ENCODE assay signal across 9 cellular contexts in the genomic region with DNA sequence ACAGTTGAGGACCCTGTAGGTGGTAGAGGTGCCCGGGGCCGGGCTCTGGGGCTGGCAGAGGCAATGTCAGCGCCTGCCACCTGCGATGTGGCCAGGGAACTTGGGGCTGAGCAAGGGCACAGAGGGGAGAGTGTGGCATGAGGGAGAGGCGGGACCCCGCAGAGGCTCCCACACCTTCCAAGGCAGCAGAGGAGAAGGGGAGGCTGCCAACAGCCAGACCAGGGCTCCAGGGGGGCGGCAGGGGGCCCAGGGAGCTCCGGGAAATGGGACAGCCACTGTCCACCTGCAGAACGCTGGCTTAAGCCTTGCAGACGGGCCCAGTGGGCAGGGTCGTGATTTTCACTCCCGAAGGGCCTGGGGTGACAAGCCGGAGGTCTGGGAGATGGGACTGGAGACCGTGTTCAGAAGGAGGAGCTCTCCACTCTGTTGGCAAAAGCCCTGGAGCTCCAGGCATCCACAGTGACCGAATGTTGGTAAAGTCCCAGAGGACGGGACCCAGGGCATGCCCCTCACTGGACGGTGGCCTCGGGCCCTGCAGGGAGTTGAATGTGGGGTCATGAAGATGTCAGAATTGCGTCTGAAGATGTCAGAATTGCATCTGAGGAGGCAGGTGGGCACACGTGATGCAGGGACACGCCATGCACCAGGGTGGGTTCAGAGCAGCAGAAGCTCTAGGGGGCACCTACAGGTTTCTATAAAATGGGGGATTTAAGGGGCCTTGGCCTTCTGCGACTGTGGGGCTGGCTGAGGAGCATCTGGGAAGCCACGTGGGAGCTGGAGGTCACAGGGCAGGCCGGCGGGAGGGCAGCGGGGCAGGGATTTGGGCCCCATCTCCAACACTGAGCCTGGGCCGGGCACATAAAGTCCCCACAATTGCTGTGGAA. TPM values are rescaled to one million over a fixed set of nuclear protein-coding genes. Genes with fewer than 3 reads are reported as not detected.
DNase-seq lines count a peak whose midpoint lies in the region; ATAC-seq, FAIRE-seq and TF ChIP-seq lines count a peak whose summit lies in the region.
"Had no signal": no experiment of that assay in that cellular context is flagged by ENCODE, and none has a peak within 500 bp of the region (broad histone marks: within the 10 kb centered on the region; RNA-seq: fewer than 3 reads in every experiment).

No MANE protein-coding gene starts in this region.

- H4K20me1 ChIP-seq in astrocyte (ENCODE audit: insufficient read depth, low read length), result no peaks in the 10 kb centered on the region

- H3K4me1 ChIP-seq in right cardiac atrium (ENCODE audit: control insufficient read depth, insufficient read depth, low read length), result no peaks in the 10 kb centered on the region
- peaks cover 24% of the 10 kb centered on the region for H3K4me1 ChIP-seq in astrocyte (ENCODE audit: insufficient read depth, low read length)
- peaks cover 47 to 50% of the 10 kb centered on the region in 2 donors for H3K4me1 ChIP-seq in mucosa of rectum (ENCODE audit: control insufficient read depth in 2 of 2, insufficient read depth in 2 of 2, low read length in 2 of 2)
- H3K4me1 ChIP-seq in uterus, result peaks cover 0 to 19% of the 10 kb centered on the region in 2 donors

- no peak overlapping the region for H3K4me3 Mint-ChIP-seq in astrocyte (ENCODE audit: unreplicated experiment)

- H3K27me3 Mint-ChIP-seq in astrocyte (ENCODE audit: low read depth, unreplicated experiment), result peaks cover 23% of the 10 kb centered on the region

- H3K36me3 ChIP-seq in astrocyte (ENCODE audit: insufficient read depth, low read length) (no peaks in the 10 kb centered on the region), mucosa of rectum (ENCODE audit: control insufficient read depth in 2 of 2, insufficient read depth in 2 of 2, low read length in 2 of 2) (no peaks in the 10 kb centered on the region), uterus (no peaks in the 10 kb centered on the region)

- TF ChIP-seq CTCF in astrocyte (IDR thresholded peaks at IDR 0.05; ENCODE audit: insufficient read depth, low read depth, low read length) (no peak), uterus (IDR thresholded peaks at IDR 0.05) (no peak)

- ATAC-seq in right cardiac atrium (no peak), Right ventricle myocardium superior (ENCODE audit: poor library complexity) (no peak)

- WGBS in right cardiac atrium, result 67% methylated on average over 27 of the region's 27 CpGs

- intact Hi-C loops in right cardiac atrium (cut with DNase I), result loop anchor here in 1 of 4 donors (10.0 kb wide), 1 partner anchor 64 kb away; no protein-coding TSS in a partner anchor
- intact Hi-C loops in Right ventricle myocardium superior (cut with DNase I), result loop anchor here (10.0 kb wide), 1 partner anchor 64 kb away; no protein-coding TSS in a partner anchor
- intact Hi-C loops in uterus (cut with DNase I; ENCODE audit: low total_unique reads), result no loop called here

- peak overlapping the region; percentile 59 for H3K27ac ChIP-seq in right cardiac atrium (ENCODE audit: low read length)
- no peak overlapping the region for H3K27ac ChIP-seq in astrocyte (ENCODE audit: low read depth, low read length)
- H3K27ac ChIP-seq in mucosa of rectum (ENCODE audit: low read depth in 2 of 2, low read length in 2 of 2), result peak overlapping the region; percentile 94 to 96
- H3K27ac ChIP-seq in uterus, result peak overlapping the region; percentile 89 to 95

- FAIRE-seq in astrocyte (lab: Jason Lieb, UNC), result no peak
- FAIRE-seq: endometrium had no signal

- H3K4me1 Mint-ChIP-seq in astrocyte (ENCODE audit: low read depth, unreplicated experiment), result peaks cover 3% of the 10 kb centered on the region

- H3K9ac ChIP-seq in astrocyte (ENCODE audit: low read length) (peak overlapping the region; percentile 82), mucosa of rectum (ENCODE audit: low read depth in 1 of 2, low read length in 2 of 2) (peak overlapping the region; percentile 89 to 96)

- peak overlapping the region; percentile 87 for H3K4me2 ChIP-seq in astrocyte (ENCODE audit: low read length)

- H3K79me2 ChIP-seq in astrocyte (ENCODE audit: insufficient read depth, low read length), result no peaks in the 10 kb centered on the region

- H2AFZ ChIP-seq in astrocyte (ENCODE audit: low read depth, low read length), result peak overlapping the region; percentile 87

- H3K9me3 ChIP-seq in right cardiac atrium (ENCODE audit: control insufficient read depth, low read length) (no peaks in the 10 kb centered on the region), astrocyte (ENCODE audit: insufficient read depth, low read depth, low read length) (no peaks in the 10 kb centered on the region), mucosa of rectum (ENCODE audit: control insufficient read depth in 2 of 2, low read length in 2 of 2) (no peaks in the 10 kb centered on the region), uterus (no peaks in the 10 kb centered on the region)

- H3K27me3 ChIP-seq in right cardiac atrium (ENCODE audit: control insufficient read depth, insufficient read depth) (no peaks in the 10 kb centered on the region), astrocyte (ENCODE audit: insufficient read depth, low read length) (no peaks in the 10 kb centered on the region), mucosa of rectum (ENCODE audit: control insufficient read depth in 2 of 2, insufficient read depth in 2 of 2, low read length in 2 of 2) (no peaks in the 10 kb centered on the region), uterus (no peaks in the 10 kb centered on the region)

- H3K36me3 Mint-ChIP-seq in astrocyte (ENCODE audit: low read depth, unreplicated experiment), result no peaks in the 10 kb centered on the region

- no peak overlapping the region for H3K27ac Mint-ChIP-seq in astrocyte (ENCODE audit: unreplicated experiment)

- TF ChIP-seq POLR2A in uterus (IDR thresholded peaks at IDR 0.05), result peak in 1 of 2 donors; percentile 1

- in situ Hi-C loops in KBM-7 (cut with MboI; ENCODE audit: low pct_unique_long_range_greater_than_20kb, low sequenced_read_pairs), result no loop called here

- H3K4me3 ChIP-seq in right cardiac atrium (ENCODE audit: low read length) (peak overlapping the region; percentile 5), astrocyte (ENCODE audit: insufficient read depth, low read depth, low read length) (peak overlapping the region; percentile 58), mucosa of rectum (ENCODE audit: low read length in 2 of 2) (peak overlapping the region; percentile 76 to 86), uterus (peak overlapping the region; percentile 38 to 43)

- DNase-seq in right cardiac atrium, result peak in 2 of 3 donors; percentile 27 to 61
- no peak for DNase-seq in Right ventricle myocardium superior
- DNase-seq in astrocyte (ENCODE audit: low read depth), result no peak
- no peak for DNase-seq in uterus
- no peak for DNase-seq in NCI-H1694 treated with DMSO at 0.1 percent for 48 hours (lab: John Stamatoyannopoulos, UW)
- DNase-seq in KBM-7, result no peak
- DNase-seq in NCI-H82 (lab: John Stamatoyannopoulos, UW), result no peak

- H3K9me3 Mint-ChIP-seq in astrocyte (ENCODE audit: unreplicated experiment), result no peaks in the 10 kb centered on the region

RNA-seq across cellular contexts. Expression of gene CD7, which starts 18.6 kb away (rescaled TPM):
- total RNA-seq in right cardiac atrium (1 to 10 TPM in 2 of 4 donors, under 1 TPM in 2; 0.31 to 1.4 (median 0.80) TPM), Right ventricle myocardium superior (0.75 TPM), astrocyte (0.18 and 0.24 TPM in 2 replicates), uterus (1 to 10 TPM in 2 of 4 donors, not detected in 2; 2.1 to 4.1 TPM)
- 0.45 TPM for polyA plus RNA-seq in right cardiac atrium

RNA-seq across cellular contexts. Expression of gene CSNK1D, which starts 25.3 kb away (rescaled TPM):
- total RNA-seq in right cardiac atrium, result 10 to 100 TPM; 68.8 to 81.7 (median 77.4) TPM
- 61.7 TPM for polyA plus RNA-seq in right cardiac atrium
- total RNA-seq in Right ventricle myocardium superior, result 54.4 TPM
- 146 and 153 TPM in 2 replicates for total RNA-seq in astrocyte
- 100 to 1,000 TPM in 1 of 4 donors, 10 to 100 TPM in 3; 16.5 to 173 (median 44.6) TPM for total RNA-seq in uterus

RNA-seq across cellular contexts. Expression of gene SECTM1, which starts 34.8 kb away (rescaled TPM):
- total RNA-seq in right cardiac atrium (1 to 10 TPM; 2.8 to 5.7 (median 3.3) TPM), Right ventricle myocardium superior (4.3 TPM), astrocyte (0.27 TPM in 1 of 2 replicates, not detected in the other), uterus (10 to 100 TPM in 2 of 4 donors, 1 to 10 TPM in 2; 3.5 to 29.4 (median 9.0) TPM)
- polyA plus RNA-seq in right cardiac atrium, result 2.5 TPM

Comparison
In these comparisons a context has a peak if more than half of its experiments do, and no peak if none do; other contexts are left out.
1. DNase-seq: peak in right cardiac atrium (2 of 3); none in Right ventricle myocardium superior (single experiment), astrocyte (single experiment), uterus (0 of 2), NCI-H1694 treated with DMSO at 0.1 percent for 48 hours (single experiment), KBM-7 (single experiment) and NCI-H82 (single experiment).
2. H3K4me3 ChIP-seq: peak in every context shown above with its lines; median percentile 81 in mucosa of rectum; 58 in astrocyte; 40 in uterus; 5 in right cardiac atrium.